16 cellular contexts compared by ENCODE assay signal in genomic region chr4:144295286-144295995, GRCh38.
"Had no signal": no experiment of that assay in that cellular context is flagged by ENCODE, and none has a peak within 500 bp of the region (broad histone marks: within the 10 kb centered on the region; RNA-seq: fewer than 3 reads in every experiment).

No MANE protein-coding gene starts in this region.

- ATAC-seq: activated naive CD4-positive, alpha-beta T cell treated with anti-CD3 and anti-CD28 coated beads, Interleukin-2, amount 50 U/mL, for 72 hours; left ventricle myocardium superior; natural killer cell; stimulated activated naive CD8-positive, alpha-beta T cell treated with anti-CD3 and anti-CD28 coated beads, Interleukin-15, amount 100 ng/mL, for 72 hours; T-cell had no signal

- H3K27me3 ChIP-seq: upper lobe of left lung had no signal

- DNase-seq: activated CD4-positive, alpha-beta memory T cell treated with anti-CD3 and anti-CD28 coated beads for 36 hours; activated CD4-positive, alpha-beta T cell treated with anti-CD3 and anti-CD28 coated beads for 1 hour; activated gamma-delta T cell; activated T-cell treated with anti-CD3 and anti-CD28 coated beads, Interleukin-2, amount 50 U/mL, for 48 hours; amniotic stem cell; cerebellar nuclear complex; kidney; left ventricle myocardium superior; mesenchymal stem cell; natural killer cell; stimulated activated CD4-positive, alpha-beta T cell treated with anti-CD3 and anti-CD28 coated beads, Interleukin-1b, Interleukin-23, amount 100 ng/mL, for 48 hours; stimulated activated naive CD8-positive, alpha-beta T cell treated with anti-CD3 and anti-CD28 coated beads, Interleukin-15, amount 100 ng/mL, for 72 hours; T-cell; T-helper 9 cell had no signal

- H3K36me3 ChIP-seq: upper lobe of left lung had no signal

- H3K27ac ChIP-seq: upper lobe of left lung had no signal

- H3K4me3 ChIP-seq: upper lobe of left lung had no signal
